ENCODE assay signal across 9 cellular contexts in the genomic region with DNA sequence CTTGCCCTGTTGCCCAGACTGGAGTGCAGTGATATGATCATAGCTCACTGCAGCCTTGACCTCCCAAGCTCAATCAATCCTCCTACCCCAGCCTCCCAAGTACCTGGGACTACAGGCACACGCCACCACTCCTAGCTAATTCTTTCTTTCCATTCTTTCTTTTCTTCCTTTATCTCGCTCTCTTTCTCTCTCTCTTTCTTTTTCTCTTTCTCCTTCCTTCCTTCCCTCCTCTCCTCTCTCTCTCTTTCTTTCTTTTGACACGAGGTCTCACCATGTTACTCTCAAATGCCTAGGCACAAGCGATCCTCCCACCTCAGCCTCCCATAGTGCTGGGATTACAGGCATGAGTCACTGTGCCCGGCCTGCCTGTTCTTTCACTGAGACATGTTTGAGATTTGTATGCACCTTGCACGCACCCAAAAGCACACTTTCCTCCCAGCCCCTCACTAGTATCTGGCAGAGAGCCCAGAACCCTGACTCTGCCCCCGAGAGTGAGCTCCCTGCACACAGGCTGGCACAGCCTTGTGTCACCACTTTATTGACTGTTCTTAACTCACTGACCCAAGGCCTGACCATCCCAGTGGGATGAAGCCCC. TPM values are rescaled to one million over a fixed set of nuclear protein-coding genes. Genes with fewer than 3 reads are reported as not detected.
DNase-seq lines count a peak whose midpoint lies in the region; ATAC-seq, FAIRE-seq and TF ChIP-seq lines count a peak whose summit lies in the region.
"Had no signal": no experiment of that assay in that cellular context is flagged by ENCODE, and none has a peak within 500 bp of the region (broad histone marks: within the 10 kb centered on the region; RNA-seq: fewer than 3 reads in every experiment).

No MANE protein-coding gene starts in this region.

- H2BK5ac ChIP-seq in H9 (ENCODE audit: insufficient read length, low read length): no peak overlapping the region

- no peaks in the 10 kb centered on the region for H3K9me3 Mint-ChIP-seq in H9

- 100% methylated on average over 1 of the region's 7 CpGs for WGBS in H9 (ENCODE audit: extremely low coverage, insufficient read length, low lambda C conversion rate)

- no peak overlapping the region for H4K5ac ChIP-seq in H9 (ENCODE audit: insufficient read length, low read depth, low read length)

- no peak overlapping the region for H3K4me3 Mint-ChIP-seq in H9

- H3K36me3 ChIP-seq in OCI-LY7 (ENCODE audit: insufficient read depth, low read length): no peaks in the 10 kb centered on the region

- intact Hi-C loops in OCI-LY7 (cut with micrococcal nuclease; ENCODE audit: unreplicated experiment): no loop called here

- H3T11ph ChIP-seq in H9 (ENCODE audit: low read length): no peak overlapping the region

- H2BK15ac ChIP-seq in H9 (ENCODE audit: low read depth, low read length): no peak overlapping the region

- DNase-seq in GM12892 (ENCODE audit: insufficient read length) (no peak), OCI-LY7 (ENCODE audit: low spot score) (peak; percentile 45), cerebellar nuclear complex (lab: John Stamatoyannopoulos, UW) (no peak), H9 (no peak), RCC 7860 (ENCODE audit: low spot score) (no peak)
- DNase-seq in activated naive CD8-positive, alpha-beta T cell treated with anti-CD3 and anti-CD28 coated beads, Interleukin-2, amount 50 U/mL, for 16 hours (ENCODE audit: low read depth, low spot score): peak; percentile 61
- DNase-seq in stimulated activated naive CD8-positive, alpha-beta T cell treated with anti-CD3 and anti-CD28 coated beads, Interleukin-15, Interleukin-2, amounts not matched to agents 100 U/mL and 50 U/mL, for 24 hours: peak; percentile 81

- peak overlapping the region in 1 of 3 experiments; percentile 44; a peak in 2 of 7 replicates for H3K27ac Mint-ChIP-seq in H9

- H3K56ac ChIP-seq in H9 (ENCODE audit: insufficient read length, low read depth, low read length): no peak overlapping the region

- H3K4me1 ChIP-seq in OCI-LY7 (ENCODE audit: insufficient read depth, low read length, poor library complexity, severe bottlenecking) (peaks cover 36% of the 10 kb centered on the region), H9 (ENCODE audit: insufficient read depth, low read length) (no peaks in the 10 kb centered on the region)

- H4K8ac ChIP-seq in H9 (replicated peaks; ENCODE audit: insufficient read length, low read depth, low read length): no peak overlapping the region

- TF ChIP-seq POLR2A in GM12892 (IDR thresholded peaks at IDR 0.05; ENCODE audit: low read depth, low read length): no peak

- no peaks in the 10 kb centered on the region for H3K79me1 ChIP-seq in H9 (ENCODE audit: insufficient read depth, low read depth, low read length, poor library complexity, severe bottlenecking)

- no peak overlapping the region for H3K23ac ChIP-seq in H9 (ENCODE audit: insufficient read length, low read depth, low read length)

- no peak overlapping the region for H3K4ac ChIP-seq in H9 (ENCODE audit: low read depth, low read length)

- no peaks in the 10 kb centered on the region for H3K23me2 ChIP-seq in H9 (ENCODE audit: insufficient read length, low read depth, low read length, poor library complexity, severe bottlenecking)

- no peaks in the 10 kb centered on the region for H3K36me3 Mint-ChIP-seq in H9 (ENCODE audit: insufficient read depth in 1 of 3, low read depth in 3 of 3)

- no peak overlapping the region for H3K4me3 ChIP-seq in OCI-LY7 (ENCODE audit: low read depth, low read length, poor library complexity, severe bottlenecking)

- H3K79me2 ChIP-seq in OCI-LY7 (ENCODE audit: insufficient read depth, low read depth, low read length): no peaks in the 10 kb centered on the region
- H3K79me2 ChIP-seq in H9 (ENCODE audit: insufficient read depth, low read length): no peaks in the 10 kb centered on the region

- FAIRE-seq in GM12892 (lab: Jason Lieb, UNC) (peak; percentile 94), RCC 7860 (lab: Jason Lieb, UNC) (no peak)
- FAIRE-seq: colon had no signal

- no peaks in the 10 kb centered on the region for H3K9me2 ChIP-seq in OCI-LY7 (ENCODE audit: insufficient read depth, low read length)

- H3K27ac ChIP-seq in OCI-LY7 (ENCODE audit: low read depth, low read length, poor library complexity, severe bottlenecking) (no peak overlapping the region), H9 (ENCODE audit: insufficient read length, low read depth, low read length) (no peak overlapping the region)

- no peak for TF ChIP-seq CTCF in OCI-LY7 (conservative IDR thresholded peaks at IDR 0.05; ENCODE audit: low read length)
- no peak for TF ChIP-seq CTCF in H9 (conservative IDR thresholded peaks at IDR 0.05)

- peaks cover 20 to 29% of the 10 kb centered on the region in 2 experiments for H3K4me1 Mint-ChIP-seq in H9

- H3K4me2 ChIP-seq in OCI-LY7 (ENCODE audit: low read length) (peak overlapping the region; percentile 56), H9 (ENCODE audit: insufficient read depth, insufficient read length, low read length) (no peak overlapping the region)

- no peaks in the 10 kb centered on the region for H4K20me1 ChIP-seq in OCI-LY7 (ENCODE audit: insufficient read depth, low read length)
- no peaks in the 10 kb centered on the region for H4K20me1 ChIP-seq in H9 (ENCODE audit: control insufficient read depth, insufficient read depth, insufficient read length)

- BruUV-seq in OCI-LY7 (replicated peaks; lab: Mats Ljungman, UMichigan): no TSS peak

- no peak overlapping the region for H3K14ac ChIP-seq in H9 (ENCODE audit: insufficient read depth, low read length)

- POLR2A ChIA-PET in OCI-LY7 (lab: Charles Lee): interaction anchor here (0.6 to 0.7 kb wide), 3 partner anchors 18 to 966 kb away, joined by 3 to 4 read pairs (median 3); no protein-coding TSS in a partner anchor

- H3K9me3 ChIP-seq in OCI-LY7 (ENCODE audit: low read length): no peaks in the 10 kb centered on the region
- no peaks in the 10 kb centered on the region for H3K9me3 ChIP-seq in H9 (ENCODE audit: control insufficient read depth, low read depth, low read length)

- no peak overlapping the region for H2BK120ac ChIP-seq in H9 (ENCODE audit: low read depth, low read length, poor library complexity, severe bottlenecking)

- H2AFZ ChIP-seq in OCI-LY7 (ENCODE audit: low read length): peak overlapping the region; percentile 20; the same call in 1 of the 2 replicates
- H2AFZ ChIP-seq in H9 (ENCODE audit: low read length): no peak overlapping the region

- H2BK20ac ChIP-seq in H9 (ENCODE audit: low read depth, low read length, poor library complexity, severe bottlenecking): no peak overlapping the region

- no peak overlapping the region for H2AK5ac ChIP-seq in H9 (ENCODE audit: insufficient read length, low read length)

- no peak overlapping the region for H2BK12ac ChIP-seq in H9 (ENCODE audit: insufficient read length, low read depth, low read length)

- peak; percentile 74 for ATAC-seq in HG02763 (IDR thresholded peaks at IDR 0.05; ENCODE audit: unreplicated experiment)
- peak; percentile 61 for ATAC-seq in stimulated activated naive CD8-positive, alpha-beta T cell treated with anti-CD3 and anti-CD28 coated beads, Interleukin-15, Interleukin-2, amounts not matched to agents 100 U/mL and 50 U/mL, for 24 hours

- H3K9ac ChIP-seq in H9 (ENCODE audit: extremely low read depth, insufficient read length, low read length): no peak overlapping the region

- H4K91ac ChIP-seq in H9 (ENCODE audit: insufficient read length, low read depth, low read length): no peak overlapping the region

- peaks cover 3% of the 10 kb centered on the region; the same call in 1 of the 2 replicates for H3K27me3 ChIP-seq in H9 (ENCODE audit: insufficient read depth, low read length)

- H3K18ac ChIP-seq in H9 (ENCODE audit: insufficient read length, low read depth, low read length): no peak overlapping the region

- CTCF ChIA-PET in OCI-LY7 (lab: Charles Lee; ENCODE audit: unreplicated experiment): no interaction called here

- H3K27me3 Mint-ChIP-seq in H9 (ENCODE audit: low read depth): peaks cover 51% of the 10 kb centered on the region

RNA-seq across cellular contexts. Expression of a gene that starts 56.8 kb away (rescaled TPM):
- 2.9 TPM for polyA plus RNA-seq in GM12892 (2012; ENCODE audit: missing spikeins)
- not detected in 2 replicates for total RNA-seq in OCI-LY7 (2014; rRNA removed; shearing (Covaris generic))
- total RNA-seq in OCI-LY7 (2022) (not detected in 2 replicates), H9 (2021) (not detected in 2 replicates)

Comparison
In these comparisons a context has a peak if more than half of its experiments do, and no peak if none do; other contexts are left out.
1. DNase-seq: peak in OCI-LY7 (single experiment), activated naive CD8-positive, alpha-beta T cell treated with anti-CD3 and anti-CD28 coated beads, Interleukin-2, amount 50 U/mL, for 16 hours (single experiment) and stimulated activated naive CD8-positive, alpha-beta T cell treated with anti-CD3 and anti-CD28 coated beads, Interleukin-15, Interleukin-2, amounts not matched to agents 100 U/mL and 50 U/mL, for 24 hours (single experiment); none in GM12892 (single experiment), cerebellar nuclear complex (0 of 2), H9 (single experiment) and RCC 7860 (single experiment).